In the genomic region with DNA sequence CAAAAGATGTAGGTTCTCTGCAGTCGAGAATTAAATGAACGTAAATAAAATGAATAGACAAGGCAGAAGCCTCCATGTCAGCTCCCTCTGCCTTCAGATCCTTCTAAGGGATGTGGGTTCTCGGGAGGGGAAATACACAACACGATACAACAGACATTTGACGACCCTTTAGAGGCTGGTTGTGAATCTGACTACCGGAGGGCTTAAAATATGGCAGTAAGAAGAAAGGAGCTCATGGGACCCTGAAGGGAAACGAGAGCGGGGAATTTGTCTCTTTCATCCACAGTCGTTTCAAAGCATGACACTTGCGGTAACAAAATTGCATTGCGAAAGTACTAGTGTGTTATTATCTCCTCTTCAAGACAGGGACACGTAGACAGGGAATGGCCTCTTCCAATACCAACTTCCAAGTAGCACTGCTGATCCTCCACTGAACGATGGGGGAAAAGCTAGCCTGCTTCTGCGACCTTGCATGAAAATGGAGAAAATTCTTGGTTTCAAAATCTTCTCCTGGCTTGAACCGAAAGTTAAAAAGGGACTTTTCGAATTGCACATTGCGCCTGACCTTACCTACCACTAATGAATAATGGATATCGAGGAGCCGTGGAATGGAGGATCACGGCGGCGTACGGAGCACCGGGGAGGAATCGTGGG, we compare ENCODE assay signal across 8 cellular contexts. TPM values are rescaled to one million over a fixed set of nuclear protein-coding genes. Genes with fewer than 3 reads are reported as not detected.
DNase-seq lines count a peak whose midpoint lies in the region; ATAC-seq and TF ChIP-seq lines count a peak whose summit lies in the region.

No MANE protein-coding gene starts in this region.

- H3K27ac ChIP-seq in C4-2B (peak overlapping the region; percentile 65), esophagus squamous epithelium (peak overlapping the region; percentile 69 to 99 (median 92))

- H3K27me3 Mint-ChIP-seq in T-cell (peaks cover 0 to under 1% of the 10 kb centered on the region in 2 donors), osteocyte (ENCODE audit: unreplicated experiment) (peaks cover 42% of the 10 kb centered on the region)

- peaks cover 17 to 42% (median 18%) of the 10 kb centered on the region in 3 donors for H3K4me1 ChIP-seq in esophagus squamous epithelium

- ATAC-seq in T-cell (replicated peaks in 1 of 4), result no peak

- TF ChIP-seq CTCF in C4-2B (conservative IDR thresholded peaks at IDR 0.05) (no peak), esophagus squamous epithelium (IDR thresholded peaks at IDR 0.05) (no peak), osteocyte (IDR thresholded peaks at IDR 0.05) (no peak)

- H3K36me3 Mint-ChIP-seq in T-cell (no peaks in the 10 kb centered on the region), osteocyte (ENCODE audit: unreplicated experiment) (no peaks in the 10 kb centered on the region)

- H3K4me3 ChIP-seq in H7 (ENCODE audit: insufficient read depth, low read depth, low read length) (peak overlapping the region; percentile 78), esophagus squamous epithelium (peak overlapping the region; percentile 54 to 81 (median 68))

- 23 to 24% methylated on average over 21 to 25 of the region's 25 CpGs for WGBS in esophagus squamous epithelium, 2 donors

- DNase-seq in H7 (no peak), T-cell (peak in 5 of 34 experiments; percentile 2 to 16 (median 2)), esophagus squamous epithelium (lab: John Stamatoyannopoulos, UW) (no peak), osteocyte (ENCODE audit: extremely low spot score, unreplicated experiment) (peak; percentile 38), kidney glomerular epithelial cell (lab: John Stamatoyannopoulos, UW) (no peak), NCI-H510A treated with DMSO at 0.1 percent for 48 hours (lab: John Stamatoyannopoulos, UW) (no peak), HT-29 (ENCODE audit: low spot score) (no peak)

- H3K9me3 Mint-ChIP-seq in T-cell (no peaks in the 10 kb centered on the region), osteocyte (ENCODE audit: unreplicated experiment) (no peaks in the 10 kb centered on the region)

- H3K4me3 Mint-ChIP-seq in T-cell (peak overlapping the region; percentile 90 to 100 (median 99)), osteocyte (ENCODE audit: unreplicated experiment) (peak overlapping the region; percentile 90)

- TF ChIP-seq POLR2A in esophagus squamous epithelium (IDR thresholded peaks at IDR 0.05), result no peak

- intact Hi-C loops in esophagus squamous epithelium (cut with DNase I), result no loop called here

- H3K27ac Mint-ChIP-seq in T-cell (peak overlapping the region; percentile 90 to 98), osteocyte (ENCODE audit: unreplicated experiment) (peak overlapping the region; percentile 16)

- POLR2A ChIA-PET in T-cell (lab: Charles Lee), result interaction anchor here (0.5 to 1.4 kb wide), 6 partner anchors 15 to 791 kb away, joined by 3 to 15 read pairs (median 5); no protein-coding TSS in a partner anchor

- H3K4me1 Mint-ChIP-seq in T-cell, result peaks cover 34 to 45% (median 41%) of the 10 kb centered on the region in 3 donors
- H3K4me1 Mint-ChIP-seq in osteocyte (ENCODE audit: unreplicated experiment), result peaks cover 25% of the 10 kb centered on the region

- CTCF ChIA-PET in T-cell (lab: Charles Lee), result interaction anchor here (0.5 to 2.2 kb wide), 8 partner anchors 8 to 128 kb away, joined by 3 to 12 read pairs (median 3); no protein-coding TSS in a partner anchor

- H3K27me3 ChIP-seq in H7 (ENCODE audit: control insufficient read depth, insufficient read depth, low read length), result peaks cover 34% of the 10 kb centered on the region
- peaks cover 0 to 78% (median 0%) of the 10 kb centered on the region in 4 donors for H3K27me3 ChIP-seq in esophagus squamous epithelium

- H3K36me3 ChIP-seq in H7 (replicated peaks; ENCODE audit: control insufficient read depth, insufficient read depth, low read length) (no peaks in the 10 kb centered on the region), esophagus squamous epithelium (no peaks in the 10 kb centered on the region)

- H3K9me3 ChIP-seq in esophagus squamous epithelium, result no peaks in the 10 kb centered on the region

RNA-seq across cellular contexts. Expression of a gene that starts 1.2 kb away (rescaled TPM):
- 8.9 and 9.3 TPM in 2 replicates for total RNA-seq in H7 (2014; rRNA removed; shearing (Covaris generic))
- 100 to 1,000 TPM in 1 of 5 donors, 10 to 100 TPM in 4; 87.1 to 116 (median 94.3) TPM for total RNA-seq in T-cell
- 10 to 100 TPM in 1 of 4 donors, 1 to 10 TPM in 3; 2.6 to 10.9 (median 4.7) TPM for total RNA-seq in esophagus squamous epithelium
- total RNA-seq in osteocyte, result 22.8 and 28.7 TPM in 2 replicates
- total RNA-seq in HT-29 (2014; rRNA removed; shearing (Covaris generic)), result 4.1 and 7.2 TPM in 2 replicates
